1 cellular context compared by ENCODE assay signal in the genomic region with DNA sequence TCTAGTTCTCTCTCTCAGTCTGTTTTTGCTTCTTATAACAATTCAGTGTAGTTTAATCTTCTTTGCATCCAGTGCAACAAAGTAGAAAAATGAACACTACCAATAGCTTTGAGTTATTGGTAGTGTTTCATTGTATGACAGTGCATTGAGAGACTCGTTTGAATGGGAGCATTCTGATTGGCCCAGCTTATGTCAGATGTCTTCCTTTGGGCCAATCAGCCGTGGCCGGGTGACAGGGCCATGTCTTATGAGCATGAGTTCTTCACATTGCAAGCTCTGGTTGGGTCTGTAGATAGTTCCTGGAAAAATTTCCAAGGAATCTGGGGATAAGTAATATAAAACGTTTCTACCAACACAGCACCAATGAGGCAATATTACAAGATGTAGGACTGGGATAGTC.
TF ChIP-seq lines count a peak whose summit lies in the region.

No MANE protein-coding gene starts in this region.

TF ChIP-seq in K562, 482 proteins besides CTCF, POLR2A, EP300 and RAD21 (continued from another document):
- TF ChIP-seq, protein P1, sequence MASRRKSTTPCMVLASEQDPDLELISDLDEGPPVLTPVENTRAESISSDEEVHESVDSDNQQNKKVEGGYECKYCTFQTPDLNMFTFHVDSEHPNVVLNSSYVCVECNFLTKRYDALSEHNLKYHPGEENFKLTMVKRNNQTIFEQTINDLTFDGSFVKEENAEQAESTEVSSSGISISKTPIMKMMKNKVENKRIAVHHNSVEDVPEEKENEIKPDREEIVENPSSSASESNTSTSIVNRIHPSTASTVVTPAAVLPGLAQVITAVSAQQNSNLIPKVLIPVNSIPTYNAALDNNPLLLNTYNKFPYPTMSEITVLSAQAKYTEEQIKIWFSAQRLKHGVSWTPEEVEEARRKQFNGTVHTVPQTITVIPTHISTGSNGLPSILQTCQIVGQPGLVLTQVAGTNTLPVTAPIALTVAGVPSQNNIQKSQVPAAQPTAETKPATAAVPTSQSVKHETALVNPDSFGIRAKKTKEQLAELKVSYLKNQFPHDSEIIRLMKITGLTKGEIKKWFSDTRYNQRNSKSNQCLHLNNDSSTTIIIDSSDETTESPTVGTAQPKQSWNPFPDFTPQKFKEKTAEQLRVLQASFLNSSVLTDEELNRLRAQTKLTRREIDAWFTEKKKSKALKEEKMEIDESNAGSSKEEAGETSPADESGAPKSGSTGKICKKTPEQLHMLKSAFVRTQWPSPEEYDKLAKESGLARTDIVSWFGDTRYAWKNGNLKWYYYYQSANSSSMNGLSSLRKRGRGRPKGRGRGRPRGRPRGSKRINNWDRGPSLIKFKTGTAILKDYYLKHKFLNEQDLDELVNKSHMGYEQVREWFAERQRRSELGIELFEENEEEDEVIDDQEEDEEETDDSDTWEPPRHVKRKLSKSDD (conservative IDR thresholded peaks at IDR 0.05; ENCODE audit: low read length): no peak
- TF ChIP-seq L3MBTL2 (IDR thresholded peaks at IDR 0.05): 0 out of 2 replicates have a peak, but pooled peaks have one; percentile 18
- TF ChIP-seq, protein P2, sequence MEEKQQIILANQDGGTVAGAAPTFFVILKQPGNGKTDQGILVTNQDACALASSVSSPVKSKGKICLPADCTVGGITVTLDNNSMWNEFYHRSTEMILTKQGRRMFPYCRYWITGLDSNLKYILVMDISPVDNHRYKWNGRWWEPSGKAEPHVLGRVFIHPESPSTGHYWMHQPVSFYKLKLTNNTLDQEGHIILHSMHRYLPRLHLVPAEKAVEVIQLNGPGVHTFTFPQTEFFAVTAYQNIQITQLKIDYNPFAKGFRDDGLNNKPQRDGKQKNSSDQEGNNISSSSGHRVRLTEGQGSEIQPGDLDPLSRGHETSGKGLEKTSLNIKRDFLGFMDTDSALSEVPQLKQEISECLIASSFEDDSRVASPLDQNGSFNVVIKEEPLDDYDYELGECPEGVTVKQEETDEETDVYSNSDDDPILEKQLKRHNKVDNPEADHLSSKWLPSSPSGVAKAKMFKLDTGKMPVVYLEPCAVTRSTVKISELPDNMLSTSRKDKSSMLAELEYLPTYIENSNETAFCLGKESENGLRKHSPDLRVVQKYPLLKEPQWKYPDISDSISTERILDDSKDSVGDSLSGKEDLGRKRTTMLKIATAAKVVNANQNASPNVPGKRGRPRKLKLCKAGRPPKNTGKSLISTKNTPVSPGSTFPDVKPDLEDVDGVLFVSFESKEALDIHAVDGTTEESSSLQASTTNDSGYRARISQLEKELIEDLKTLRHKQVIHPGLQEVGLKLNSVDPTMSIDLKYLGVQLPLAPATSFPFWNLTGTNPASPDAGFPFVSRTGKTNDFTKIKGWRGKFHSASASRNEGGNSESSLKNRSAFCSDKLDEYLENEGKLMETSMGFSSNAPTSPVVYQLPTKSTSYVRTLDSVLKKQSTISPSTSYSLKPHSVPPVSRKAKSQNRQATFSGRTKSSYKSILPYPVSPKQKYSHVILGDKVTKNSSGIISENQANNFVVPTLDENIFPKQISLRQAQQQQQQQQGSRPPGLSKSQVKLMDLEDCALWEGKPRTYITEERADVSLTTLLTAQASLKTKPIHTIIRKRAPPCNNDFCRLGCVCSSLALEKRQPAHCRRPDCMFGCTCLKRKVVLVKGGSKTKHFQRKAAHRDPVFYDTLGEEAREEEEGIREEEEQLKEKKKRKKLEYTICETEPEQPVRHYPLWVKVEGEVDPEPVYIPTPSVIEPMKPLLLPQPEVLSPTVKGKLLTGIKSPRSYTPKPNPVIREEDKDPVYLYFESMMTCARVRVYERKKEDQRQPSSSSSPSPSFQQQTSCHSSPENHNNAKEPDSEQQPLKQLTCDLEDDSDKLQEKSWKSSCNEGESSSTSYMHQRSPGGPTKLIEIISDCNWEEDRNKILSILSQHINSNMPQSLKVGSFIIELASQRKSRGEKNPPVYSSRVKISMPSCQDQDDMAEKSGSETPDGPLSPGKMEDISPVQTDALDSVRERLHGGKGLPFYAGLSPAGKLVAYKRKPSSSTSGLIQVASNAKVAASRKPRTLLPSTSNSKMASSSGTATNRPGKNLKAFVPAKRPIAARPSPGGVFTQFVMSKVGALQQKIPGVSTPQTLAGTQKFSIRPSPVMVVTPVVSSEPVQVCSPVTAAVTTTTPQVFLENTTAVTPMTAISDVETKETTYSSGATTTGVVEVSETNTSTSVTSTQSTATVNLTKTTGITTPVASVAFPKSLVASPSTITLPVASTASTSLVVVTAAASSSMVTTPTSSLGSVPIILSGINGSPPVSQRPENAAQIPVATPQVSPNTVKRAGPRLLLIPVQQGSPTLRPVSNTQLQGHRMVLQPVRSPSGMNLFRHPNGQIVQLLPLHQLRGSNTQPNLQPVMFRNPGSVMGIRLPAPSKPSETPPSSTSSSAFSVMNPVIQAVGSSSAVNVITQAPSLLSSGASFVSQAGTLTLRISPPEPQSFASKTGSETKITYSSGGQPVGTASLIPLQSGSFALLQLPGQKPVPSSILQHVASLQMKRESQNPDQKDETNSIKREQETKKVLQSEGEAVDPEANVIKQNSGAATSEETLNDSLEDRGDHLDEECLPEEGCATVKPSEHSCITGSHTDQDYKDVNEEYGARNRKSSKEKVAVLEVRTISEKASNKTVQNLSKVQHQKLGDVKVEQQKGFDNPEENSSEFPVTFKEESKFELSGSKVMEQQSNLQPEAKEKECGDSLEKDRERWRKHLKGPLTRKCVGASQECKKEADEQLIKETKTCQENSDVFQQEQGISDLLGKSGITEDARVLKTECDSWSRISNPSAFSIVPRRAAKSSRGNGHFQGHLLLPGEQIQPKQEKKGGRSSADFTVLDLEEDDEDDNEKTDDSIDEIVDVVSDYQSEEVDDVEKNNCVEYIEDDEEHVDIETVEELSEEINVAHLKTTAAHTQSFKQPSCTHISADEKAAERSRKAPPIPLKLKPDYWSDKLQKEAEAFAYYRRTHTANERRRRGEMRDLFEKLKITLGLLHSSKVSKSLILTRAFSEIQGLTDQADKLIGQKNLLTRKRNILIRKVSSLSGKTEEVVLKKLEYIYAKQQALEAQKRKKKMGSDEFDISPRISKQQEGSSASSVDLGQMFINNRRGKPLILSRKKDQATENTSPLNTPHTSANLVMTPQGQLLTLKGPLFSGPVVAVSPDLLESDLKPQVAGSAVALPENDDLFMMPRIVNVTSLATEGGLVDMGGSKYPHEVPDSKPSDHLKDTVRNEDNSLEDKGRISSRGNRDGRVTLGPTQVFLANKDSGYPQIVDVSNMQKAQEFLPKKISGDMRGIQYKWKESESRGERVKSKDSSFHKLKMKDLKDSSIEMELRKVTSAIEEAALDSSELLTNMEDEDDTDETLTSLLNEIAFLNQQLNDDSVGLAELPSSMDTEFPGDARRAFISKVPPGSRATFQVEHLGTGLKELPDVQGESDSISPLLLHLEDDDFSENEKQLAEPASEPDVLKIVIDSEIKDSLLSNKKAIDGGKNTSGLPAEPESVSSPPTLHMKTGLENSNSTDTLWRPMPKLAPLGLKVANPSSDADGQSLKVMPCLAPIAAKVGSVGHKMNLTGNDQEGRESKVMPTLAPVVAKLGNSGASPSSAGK (IDR thresholded peaks at IDR 0.05): 0 out of 2 replicates have a peak, but pooled peaks have one; percentile 24
